Comparison of ENCODE assay signal across 8 cellular contexts in genomic region chrX:48493890-48494364, GRCh38. TPM values are rescaled to one million over a fixed set of nuclear protein-coding genes. Genes with fewer than 3 reads are reported as not detected.
DNase-seq lines count a peak whose midpoint lies in the region; ATAC-seq, FAIRE-seq and TF ChIP-seq lines count a peak whose summit lies in the region.

No MANE protein-coding gene starts in this region.

- no peaks in the 10 kb centered on the region for H3K27me3 Mint-ChIP-seq in activated CD8-positive, alpha-beta memory T cell treated with anti-CD3 and anti-CD28 coated beads, Interleukin-2, amount 10 ng/mL, durations not matched to agents 7 days and 5 days

- H3K9ac ChIP-seq in kidney (ENCODE audit: low read length in 2 of 2): no peak overlapping the region

- no peaks in the 10 kb centered on the region for H3K36me3 Mint-ChIP-seq in activated CD8-positive, alpha-beta memory T cell treated with anti-CD3 and anti-CD28 coated beads, Interleukin-2, amount 10 ng/mL, durations not matched to agents 7 days and 5 days

- no peaks in the 10 kb centered on the region; the same call in 1 of the 2 replicates for H3K4me1 ChIP-seq in HAP-1
- H3K4me1 ChIP-seq in kidney (ENCODE audit: control insufficient read depth in 1 of 2, insufficient read depth in 1 of 2, low read depth in 1 of 2, low read length in 2 of 2): no peaks in the 10 kb centered on the region

- no peaks in the 10 kb centered on the region for H3K9me3 Mint-ChIP-seq in activated CD8-positive, alpha-beta memory T cell treated with anti-CD3 and anti-CD28 coated beads, Interleukin-2, amount 10 ng/mL, durations not matched to agents 7 days and 5 days (ENCODE audit: low read depth)

- FAIRE-seq in kidney (lab: Jason Lieb, UNC): no peak

- no peaks in the 10 kb centered on the region for H3K36me3 ChIP-seq in HAP-1 (replicated peaks)
- no peaks in the 10 kb centered on the region for H3K36me3 ChIP-seq in WERI-Rb-1
- H3K36me3 ChIP-seq in kidney (ENCODE audit: control insufficient read depth in 1 of 2, insufficient read depth in 2 of 2, low read length in 2 of 2): no peaks in the 10 kb centered on the region

- H3K4me3 ChIP-seq in HAP-1: no peak overlapping the region
- no peak overlapping the region for H3K4me3 ChIP-seq in WERI-Rb-1 (ENCODE audit: low read depth, low read length)
- no peak overlapping the region for H3K4me3 ChIP-seq in kidney (ENCODE audit: low read length in 2 of 2)

- DNase-seq in AG20443 (ENCODE audit: low spot score): peak; percentile 52
- peak; percentile 12 to 66 for DNase-seq in HAP-1 (ENCODE audit: low spot score in 2 of 2)
- DNase-seq in WERI-Rb-1: peak; percentile 74
- DNase-seq in kidney: peak; percentile 59
- no peak for DNase-seq in middle frontal gyrus (ENCODE audit: extremely low spot score, low spot score)
- DNase-seq in activated CD8-positive, alpha-beta memory T cell treated with anti-CD3 and anti-CD28 coated beads, Interleukin-2, amount 10 ng/mL, durations not matched to agents 7 days and 5 days: no peak
- no peak for DNase-seq in cerebellar nuclear complex (lab: John Stamatoyannopoulos, UW)
- DNase-seq in NCI-H2196 (lab: John Stamatoyannopoulos, UW; ENCODE audit: unreplicated experiment): no peak

- no peak for ATAC-seq in activated CD8-positive, alpha-beta memory T cell treated with anti-CD3 and anti-CD28 coated beads, Interleukin-2, amount 10 ng/mL, durations not matched to agents 7 days and 5 days

- no peak overlapping the region for H3K27ac Mint-ChIP-seq in activated CD8-positive, alpha-beta memory T cell treated with anti-CD3 and anti-CD28 coated beads, Interleukin-2, amount 10 ng/mL, durations not matched to agents 7 days and 5 days

- no peak overlapping the region for H3K4me3 Mint-ChIP-seq in activated CD8-positive, alpha-beta memory T cell treated with anti-CD3 and anti-CD28 coated beads, Interleukin-2, amount 10 ng/mL, durations not matched to agents 7 days and 5 days

- H3K27me3 ChIP-seq in HAP-1 (ENCODE audit: low read depth) (no peaks in the 10 kb centered on the region), WERI-Rb-1 (ENCODE audit: insufficient read depth, low read depth, severe bottlenecking) (peaks cover 4% of the 10 kb centered on the region)

- intact Hi-C loops in kidney (cut with DNase I): no loop called here

- in situ Hi-C loops in HAP-1 (cut with MboI; ENCODE audit: low sequenced_read_pairs): loop anchor here (10.0 to 25.0 kb wide), 2 partner anchors 409 to 632 kb away; no protein-coding TSS in a partner anchor

- H3K27ac ChIP-seq in WERI-Rb-1 (no peak overlapping the region), kidney (ENCODE audit: low read depth in 2 of 2, low read length in 2 of 2) (no peak overlapping the region)

- CTCF ChIA-PET in activated CD8-positive, alpha-beta memory T cell treated with anti-CD3 and anti-CD28 coated beads, Interleukin-2, amount 10 ng/mL, durations not matched to agents 7 days and 5 days (lab: Charles Lee): interaction anchor here (0.9 to 2.4 kb wide), 4 partner anchors 14 to 46 kb away, joined by 4 to 5 read pairs (median 4); partner anchors contain the start of gene TBC1D25

- peak; percentile 68 for TF ChIP-seq CTCF in WERI-Rb-1 (IDR thresholded peaks at IDR 0.05; ENCODE audit: low read depth, low read length)
- peak; percentile 24 for TF ChIP-seq CTCF in kidney (IDR thresholded peaks at IDR 0.05; ENCODE audit: borderline replicate concordance, extremely low read depth, insufficient read depth)

- H3K9me3 ChIP-seq in HAP-1: no peaks in the 10 kb centered on the region
- no peaks in the 10 kb centered on the region for H3K9me3 ChIP-seq in WERI-Rb-1 (ENCODE audit: severe bottlenecking)
- no peaks in the 10 kb centered on the region for H3K9me3 ChIP-seq in kidney (ENCODE audit: control insufficient read depth in 1 of 2, low read length in 2 of 2)

- H3K4me1 Mint-ChIP-seq in activated CD8-positive, alpha-beta memory T cell treated with anti-CD3 and anti-CD28 coated beads, Interleukin-2, amount 10 ng/mL, durations not matched to agents 7 days and 5 days: peaks cover 4% of the 10 kb centered on the region

RNA-seq across cellular contexts. Expression of gene PORCN, which starts 14.9 kb away (rescaled TPM):
- 8.9 TPM for total RNA-seq in kidney
- 11.7 TPM for polyA plus RNA-seq in kidney (ENCODE audit: insufficient read depth, low read depth, low replicate concordance)
- total RNA-seq in activated CD8-positive, alpha-beta memory T cell treated with anti-CD3 and anti-CD28 coated beads, Interleukin-2, amount 10 ng/mL, durations not matched to agents 7 days and 5 days: 10 to 100 TPM; 22.4 to 25.7 TPM

RNA-seq across cellular contexts. Expression of gene FTSJ1, which starts 17.9 kb away (rescaled TPM):
- total RNA-seq in kidney: 33.9 TPM
- 30.6 TPM for polyA plus RNA-seq in kidney (ENCODE audit: insufficient read depth, low read depth, low replicate concordance)
- 10 to 100 TPM; 72.7 to 75.4 TPM for total RNA-seq in activated CD8-positive, alpha-beta memory T cell treated with anti-CD3 and anti-CD28 coated beads, Interleukin-2, amount 10 ng/mL, durations not matched to agents 7 days and 5 days

RNA-seq across cellular contexts. Expression of gene SLC38A5, which starts 23.9 kb away (rescaled TPM):
- 8.3 TPM for total RNA-seq in kidney
- 2.9 TPM for polyA plus RNA-seq in kidney (ENCODE audit: insufficient read depth, low read depth, low replicate concordance)
- total RNA-seq in activated CD8-positive, alpha-beta memory T cell treated with anti-CD3 and anti-CD28 coated beads, Interleukin-2, amount 10 ng/mL, durations not matched to agents 7 days and 5 days: 100 to 1,000 TPM in 1 of 2 experiments, 10 to 100 TPM in 1; 93.9 to 123 TPM

RNA-seq across cellular contexts. Expression of gene EBP, which starts 27.7 kb away (rescaled TPM):
- total RNA-seq in kidney: 33.8 TPM
- 164 TPM for polyA plus RNA-seq in kidney (ENCODE audit: insufficient read depth, low read depth, low replicate concordance)
- 100 to 1,000 TPM; 359 to 395 TPM for total RNA-seq in activated CD8-positive, alpha-beta memory T cell treated with anti-CD3 and anti-CD28 coated beads, Interleukin-2, amount 10 ng/mL, durations not matched to agents 7 days and 5 days

RNA-seq across cellular contexts. Expression of gene TBC1D25, which starts 45.6 kb away (rescaled TPM):
- 16.3 TPM for total RNA-seq in kidney
- polyA plus RNA-seq in kidney (ENCODE audit: insufficient read depth, low read depth, low replicate concordance): 6.0 TPM
- 10 to 100 TPM; 23.2 to 26.3 TPM for total RNA-seq in activated CD8-positive, alpha-beta memory T cell treated with anti-CD3 and anti-CD28 coated beads, Interleukin-2, amount 10 ng/mL, durations not matched to agents 7 days and 5 days

Comparison
In these comparisons a context has a peak if more than half of its experiments do, and no peak if none do; other contexts are left out.
1. DNase-seq: peak in AG20443 (single experiment), HAP-1 (2 of 2), WERI-Rb-1 (single experiment) and kidney (single experiment); none in middle frontal gyrus (single experiment), activated CD8-positive, alpha-beta memory T cell treated with anti-CD3 and anti-CD28 coated beads, Interleukin-2, amount 10 ng/mL, durations not matched to agents 7 days and 5 days (single experiment), cerebellar nuclear complex (0 of 2) and NCI-H2196 (single experiment).
2. RNA of gene SLC38A5, which starts 23.9 kb away (total RNA-seq): 93.9 to 123 TPM in activated CD8-positive, alpha-beta memory T cell treated with anti-CD3 and anti-CD28 coated beads, Interleukin-2, amount 10 ng/mL, durations not matched to agents 7 days and 5 days; 8.3 TPM in kidney (single experiment); every median in the first group is over 10 times any median in the second.